12 cellular contexts compared by ENCODE assay signal in genomic region chr1:82565546-82565945, GRCh38.
DNase-seq lines count a peak whose midpoint lies in the region; ATAC-seq and TF ChIP-seq lines count a peak whose summit lies in the region.
"Had no signal": no experiment of that assay in that cellular context is flagged by ENCODE, and none has a peak within 500 bp of the region (broad histone marks: within the 10 kb centered on the region; RNA-seq: fewer than 3 reads in every experiment).

No MANE protein-coding gene starts in this region.

- TF ChIP-seq CTCF in foreskin fibroblast (IDR thresholded peaks at IDR 0.05; ENCODE audit: low read depth, low read length) = no peak

- no peak overlapping the region for H3K4me3 ChIP-seq in foreskin fibroblast (ENCODE audit: low read depth in 1 of 2, low read length in 2 of 2)
- H3K4me3 ChIP-seq: coronary artery, spleen had no signal

- H3K36me3 Mint-ChIP-seq in activated naive CD4-positive, alpha-beta T cell treated with anti-CD3 and anti-CD28 coated beads, Interleukin-2, amount 10 ng/mL, durations not matched to agents 7 days and 5 days = no peaks in the 10 kb centered on the region

- H3K27me3 Mint-ChIP-seq in activated naive CD4-positive, alpha-beta T cell treated with anti-CD3 and anti-CD28 coated beads, Interleukin-2, amount 10 ng/mL, durations not matched to agents 7 days and 5 days = no peaks in the 10 kb centered on the region

- ATAC-seq in GM21360 (IDR thresholded peaks at IDR 0.05; ENCODE audit: unreplicated experiment) = no peak
- ATAC-seq: stimulated activated naive CD8-positive, alpha-beta T cell treated with anti-CD3 and anti-CD28 coated beads, Interleukin-15, Interleukin-2, amounts not matched to agents 100 U/mL and 50 U/mL, for 24 hours had no signal

- H3K27ac Mint-ChIP-seq in activated naive CD4-positive, alpha-beta T cell treated with anti-CD3 and anti-CD28 coated beads, Interleukin-2, amount 10 ng/mL, durations not matched to agents 7 days and 5 days = no peak overlapping the region

- H3K4me1 Mint-ChIP-seq in activated naive CD4-positive, alpha-beta T cell treated with anti-CD3 and anti-CD28 coated beads, Interleukin-2, amount 10 ng/mL, durations not matched to agents 7 days and 5 days = no peaks in the 10 kb centered on the region

- H3K9me3 Mint-ChIP-seq in activated naive CD4-positive, alpha-beta T cell treated with anti-CD3 and anti-CD28 coated beads, Interleukin-2, amount 10 ng/mL, durations not matched to agents 7 days and 5 days = no peaks in the 10 kb centered on the region

- CTCF ChIA-PET in activated naive CD4-positive, alpha-beta T cell treated with anti-CD3 and anti-CD28 coated beads, Interleukin-2, amount 10 ng/mL, durations not matched to agents 7 days and 5 days (lab: Charles Lee) = no interaction called here

- no peak overlapping the region for H3K4me3 Mint-ChIP-seq in activated naive CD4-positive, alpha-beta T cell treated with anti-CD3 and anti-CD28 coated beads, Interleukin-2, amount 10 ng/mL, durations not matched to agents 7 days and 5 days

- DNase-seq in HK-2 (ENCODE audit: unreplicated experiment) (peak; percentile 35), T1000 (lab: John Stamatoyannopoulos, UW) (peak; percentile 46), foreskin fibroblast (peak; percentile 67 to 85), smooth muscle cell of the brain vasculature (ENCODE audit: low read depth, low spot score) (peak; percentile 28)
- no peak for DNase-seq in activated naive CD4-positive, alpha-beta T cell treated with Interleukin-2 at 50 U/mL for 16 hours
- DNase-seq in activated naive CD4-positive, alpha-beta T cell treated with anti-CD3 and anti-CD28 coated beads, Interleukin-2, amount 10 ng/mL, durations not matched to agents 7 days and 5 days = no peak
- DNase-seq: kidney; NCI-H1930; spleen; stimulated activated naive CD8-positive, alpha-beta T cell treated with anti-CD3 and anti-CD28 coated beads, Interleukin-15, Interleukin-2, amounts not matched to agents 100 U/mL and 50 U/mL, for 24 hours had no signal

Comparison
In these comparisons a context has a peak if more than half of its experiments do, and no peak if none do; other contexts are left out.
1. DNase-seq: peak in HK-2 (single experiment), T1000 (single experiment), foreskin fibroblast (2 of 2) and smooth muscle cell of the brain vasculature (single experiment); none in activated naive CD4-positive, alpha-beta T cell treated with Interleukin-2 at 50 U/mL for 16 hours (single experiment) and activated naive CD4-positive, alpha-beta T cell treated with anti-CD3 and anti-CD28 coated beads, Interleukin-2, amount 10 ng/mL, durations not matched to agents 7 days and 5 days (single experiment).